In the genomic region with DNA sequence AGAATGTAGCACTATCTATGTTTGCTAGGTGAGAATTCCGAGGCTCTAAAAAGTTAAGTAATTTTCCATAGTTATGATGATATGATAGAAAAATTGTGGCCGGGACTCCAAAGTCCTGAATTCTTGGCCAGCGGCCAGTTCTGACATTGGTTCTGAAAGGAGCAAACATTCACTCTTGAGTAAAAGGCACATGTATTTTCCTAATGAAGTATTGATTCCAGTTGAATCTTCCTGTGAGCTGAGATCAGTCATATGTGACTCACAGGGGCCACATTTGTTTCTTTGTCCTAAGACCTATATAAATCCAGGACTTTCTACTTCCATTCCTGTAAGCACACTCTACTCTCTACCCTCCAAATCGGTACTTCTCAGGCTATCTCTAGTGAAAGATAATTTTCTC, we compare ENCODE assay signal across 21 cellular contexts.
A peak's percentile ranks its signal among the peaks of the same experiment; 100 is the strongest.
DNase-seq lines count a peak whose midpoint lies in the region; FAIRE-seq and TF ChIP-seq lines count a peak whose summit lies in the region.
"Had no signal": no experiment of that assay in that cellular context is flagged by ENCODE, and none has a peak within 500 bp of the region (broad histone marks: within the 10 kb centered on the region; RNA-seq: fewer than 3 reads in every experiment).

No MANE protein-coding gene starts in this region.

- peak; percentile 69 for DNase-seq in HCEC 1CT
- DNase-seq in RWPE1 (ENCODE audit: low spot score) = peak; percentile 69
- peak; percentile 69 for DNase-seq in epithelial cell of esophagus (ENCODE audit: low read depth)
- DNase-seq in renal cortical epithelial cell (ENCODE audit: low read depth) = peak; percentile 13
- DNase-seq in 8988T = no peak
- DNase-seq in KG1 (lab: John Stamatoyannopoulos, UW) = no peak
- DNase-seq in effector memory CD4-positive, alpha-beta T cell = no peak
- no peak for DNase-seq in H54 (ENCODE audit: insufficient read length, low spot score)
- DNase-seq: activated CD4-positive, alpha-beta T cell treated with anti-CD3 and anti-CD28 coated beads for 1 hour; CD8-positive, alpha-beta T cell; DND-41; esophagus squamous epithelium; KBM-7; left ventricle myocardium inferior; NCI-H1417; NCI-H2227 treated with DMSO at 0.1 percent for 48 hours; NK-92 treated with Interleukin-12 subunit alpha and Interleukin-12 subunit beta, amount 100 ng/mL, for 24 hours; SHP77; stimulated activated CD4-positive, alpha-beta T cell treated with anti-CD3 and anti-CD28 coated beads, Interleukin-12 subunit alpha, Interleukin-12 subunit beta, amount 100 ng/mL, for 4 hours had no signal

- no peaks in the 10 kb centered on the region for H3K9me3 ChIP-seq in effector memory CD4-positive, alpha-beta T cell (ENCODE audit: control insufficient read depth, low read length)
- H3K9me3 ChIP-seq: ascending aorta, esophagus squamous epithelium, left ventricle myocardium inferior had no signal

- TF ChIP-seq CTCF in RWPE1 (conservative IDR thresholded peaks at IDR 0.05; ENCODE audit: low read depth) (no peak), epithelial cell of esophagus (IDR thresholded peaks at IDR 0.05; ENCODE audit: insufficient read depth, low read depth, low read length, missing control alignments) (no peak)

- no peak overlapping the region for H3K4me3 ChIP-seq in epithelial cell of esophagus (ENCODE audit: low read length)
- no peak overlapping the region for H3K4me3 ChIP-seq in effector memory CD4-positive, alpha-beta T cell (ENCODE audit: insufficient read depth, low read depth, low read length, poor library complexity, severe bottlenecking)
- H3K4me3 ChIP-seq: ascending aorta, esophagus squamous epithelium, left ventricle myocardium inferior had no signal

- FAIRE-seq in H54 (lab: Jason Lieb, UNC) = no peak
- FAIRE-seq: GM19239 had no signal

- POLR2A ChIA-PET in RWPE1 (lab: Yijun Ruan, JAX; ENCODE audit: low non-redundant PET) = no interaction called here

- no peaks in the 10 kb centered on the region for H3K36me3 ChIP-seq in effector memory CD4-positive, alpha-beta T cell (ENCODE audit: control insufficient read depth, insufficient read depth, low read length)
- H3K36me3 ChIP-seq: ascending aorta, esophagus squamous epithelium, left ventricle myocardium inferior had no signal

- CTCF ChIA-PET in RWPE1 (lab: Yijun Ruan, JAX) = no interaction called here

- no peak for TF ChIP-seq POLR2A in H54 (IDR thresholded peaks at IDR 0.05; ENCODE audit: low read depth, low read length)

- H3K4me1 ChIP-seq in effector memory CD4-positive, alpha-beta T cell (ENCODE audit: control insufficient read depth, insufficient read depth, low read length, poor library complexity, severe bottlenecking) = no peaks in the 10 kb centered on the region
- H3K4me1 ChIP-seq: ascending aorta, esophagus squamous epithelium had no signal

- H3K27ac ChIP-seq in RWPE1 = no peak overlapping the region
- H3K27ac ChIP-seq in effector memory CD4-positive, alpha-beta T cell (ENCODE audit: insufficient read depth, low read length, poor library complexity, severe bottlenecking) = no peak overlapping the region
- H3K27ac ChIP-seq: ascending aorta, esophagus squamous epithelium, left ventricle myocardium inferior had no signal

- H3K27me3 ChIP-seq in effector memory CD4-positive, alpha-beta T cell (replicated peaks; ENCODE audit: control insufficient read depth, insufficient read depth, low read length, poor library complexity, severe bottlenecking) = no peaks in the 10 kb centered on the region
- H3K27me3 ChIP-seq: ascending aorta, esophagus squamous epithelium had no signal

Comparison
In these comparisons a context has a peak if more than half of its experiments do, and no peak if none do; other contexts are left out.
1. DNase-seq: peak in HCEC 1CT (single experiment), RWPE1 (single experiment), epithelial cell of esophagus (single experiment) and renal cortical epithelial cell (single experiment); none in 8988T (single experiment), KG1 (single experiment), effector memory CD4-positive, alpha-beta T cell (0 of 3) and H54 (single experiment).